ENCODE assay signal across 21 cellular contexts in the genomic region with DNA sequence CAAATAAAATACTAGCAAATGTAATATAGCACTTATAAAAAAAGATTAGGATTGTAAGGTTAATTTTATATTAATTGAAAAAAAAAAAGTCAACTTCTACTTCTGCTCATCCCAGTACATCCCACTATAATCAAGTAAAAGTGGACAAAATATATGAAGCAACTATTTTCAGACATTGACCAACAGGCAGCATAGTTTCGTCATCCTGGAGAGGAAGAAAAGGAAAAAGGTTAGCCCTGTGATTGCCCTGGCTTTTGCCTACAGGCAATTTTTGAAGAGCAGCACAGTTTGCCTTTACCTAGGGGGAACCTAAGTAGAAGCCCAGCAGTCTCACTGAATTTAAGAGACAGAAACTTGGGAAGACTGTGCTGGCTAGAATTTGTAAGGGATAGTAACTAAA. TPM values are rescaled to one million over a fixed set of nuclear protein-coding genes. Genes with fewer than 3 reads are reported as not detected.
DNase-seq lines count a peak whose midpoint lies in the region; ATAC-seq, FAIRE-seq and TF ChIP-seq lines count a peak whose summit lies in the region.
"Had no signal": no experiment of that assay in that cellular context is flagged by ENCODE, and none has a peak within 500 bp of the region (broad histone marks: within the 10 kb centered on the region; RNA-seq: fewer than 3 reads in every experiment).

No MANE protein-coding gene starts in this region.

- DNase-seq in EH (ENCODE audit: low read depth), result peak; percentile 6
- peak; percentile 36 for DNase-seq in MV-4-11 (lab: John Stamatoyannopoulos, UW)
- DNase-seq in adipocyte (ENCODE audit: low read depth), result peak; percentile 8
- no peak for DNase-seq in HepG2 (ENCODE audit: low spot score)
- no peak for DNase-seq in mucosa of gallbladder (ENCODE audit: low spot score)
- no peak for DNase-seq in WTC11 (ENCODE audit: low spot score)
- no peak for DNase-seq in dorsolateral prefrontal cortex
- DNase-seq: Calu3; CD4-positive, alpha-beta T cell; DMS79 treated with DMSO at 0.1 percent for 48 hours; GF-D8; Kasumi-1; NCI-H1092; NCI-H1694; NCI-H69; NK-92 treated with Interleukin-12 subunit alpha and Interleukin-12 subunit beta, amount 100 ng/mL, for 24 hours; Peyer's patch; Right ventricle myocardium superior had no signal

- TF ChIP-seq RAD21 in HepG2 (CRISPR knock-in tag; IDR thresholded peaks at IDR 0.05), result no peak

- no peaks in the 10 kb centered on the region for H3K4me1 Mint-ChIP-seq in WTC11

- H3K27me3 ChIP-seq in adipocyte (replicated peaks; ENCODE audit: control insufficient read depth, insufficient read depth, low read length), result no peaks in the 10 kb centered on the region
- no peaks in the 10 kb centered on the region for H3K27me3 ChIP-seq in HepG2 (ENCODE audit: control insufficient read depth in 1 of 2, insufficient read depth in 2 of 2, low read length in 2 of 2)
- H3K27me3 ChIP-seq in dorsolateral prefrontal cortex, result no peaks in the 10 kb centered on the region
- H3K27me3 ChIP-seq: Peyer's patch had no signal

- CTCF ChIA-PET in HepG2 (lab: Yijun Ruan, JAX; ENCODE audit: low intra/inter-chr PET ratio, low total read pairs) (no interaction called here), WTC11 (lab: Charles Lee) (no interaction called here)

- H3K9me3 ChIP-seq in adipocyte (ENCODE audit: control insufficient read depth, low read length) (no peaks in the 10 kb centered on the region), HepG2 (ENCODE audit: low read length) (no peaks in the 10 kb centered on the region)
- H3K9me3 ChIP-seq: Peyer's patch had no signal

- H3K27ac Mint-ChIP-seq in WTC11, result no peak overlapping the region
- H3K27ac Mint-ChIP-seq: CD4-positive, alpha-beta T cell had no signal

- peaks cover 7% of the 10 kb centered on the region for H3K4me1 ChIP-seq in adipocyte (ENCODE audit: control insufficient read depth, insufficient read depth, low read length)
- H3K4me1 ChIP-seq in HepG2 (ENCODE audit: insufficient read depth, low read length), result no peaks in the 10 kb centered on the region
- H3K4me1 ChIP-seq: Peyer's patch had no signal

- ATAC-seq in HepG2 (no peak), GM21423 (IDR thresholded peaks at IDR 0.05; ENCODE audit: unreplicated experiment) (no peak), WTC11 (no peak)

- H3K9ac ChIP-seq in adipocyte (ENCODE audit: low read length) (no peak overlapping the region), HepG2 (ENCODE audit: insufficient read depth, low read depth, low read length) (no peak overlapping the region)

- no peak overlapping the region for H3K4me2 ChIP-seq in HepG2 (ENCODE audit: low read depth, low read length)

- H3K9me3 Mint-ChIP-seq in WTC11, result peaks cover 12% of the 10 kb centered on the region
- H3K9me3 Mint-ChIP-seq: CD4-positive, alpha-beta T cell had no signal

- no peak overlapping the region for H2AFZ ChIP-seq in HepG2 (ENCODE audit: low read length)

- no peaks in the 10 kb centered on the region for H3K27me3 Mint-ChIP-seq in WTC11 (ENCODE audit: low read depth)
- H3K27me3 Mint-ChIP-seq: CD4-positive, alpha-beta T cell had no signal

- no peak for TF ChIP-seq CTCF in HepG2 (CRISPR knock-in tag; IDR thresholded peaks at IDR 0.05)
- no peak for TF ChIP-seq CTCF in WTC11 (IDR thresholded peaks at IDR 0.05)
- no peak for TF ChIP-seq CTCF in dorsolateral prefrontal cortex (IDR thresholded peaks at IDR 0.05 in 54 of 56, conservative IDR thresholded peaks at IDR 0.05 in 2 of 56; ENCODE audit: low read depth in 1 of 56, partially characterized antibody in 56 of 56)

- TF ChIP-seq EP300 in HepG2 (IDR thresholded peaks at IDR 0.05; ENCODE audit: low read depth in 2 of 2, low read length in 2 of 2) (no peak), HepG2 (CRISPR knock-in tag; IDR thresholded peaks at IDR 0.05; ENCODE audit: borderline replicate concordance) (no peak)

- no peak overlapping the region for H3K4me3 ChIP-seq in adipocyte (ENCODE audit: low read length)
- no peak overlapping the region for H3K4me3 ChIP-seq in HepG2 (replicated peaks in 1 of 3; ENCODE audit: insufficient read depth in 1 of 3, low read depth in 2 of 3, low read length in 3 of 3)
- no peak overlapping the region for H3K4me3 ChIP-seq in dorsolateral prefrontal cortex
- H3K4me3 ChIP-seq: Peyer's patch had no signal

- no peaks in the 10 kb centered on the region for H3K79me2 ChIP-seq in HepG2 (ENCODE audit: insufficient read depth, low read length)

- H3K36me3 Mint-ChIP-seq in WTC11, result no peaks in the 10 kb centered on the region

- no peaks in the 10 kb centered on the region for H4K20me1 ChIP-seq in HepG2 (ENCODE audit: insufficient read depth, low read length)

- H3K36me3 ChIP-seq in adipocyte (ENCODE audit: control insufficient read depth, insufficient read depth, low read length, severe bottlenecking) (no peaks in the 10 kb centered on the region), HepG2 (replicated peaks in 1 of 2; ENCODE audit: control insufficient read depth in 1 of 2, insufficient read depth in 2 of 2, low read length in 2 of 2) (no peaks in the 10 kb centered on the region)
- H3K36me3 ChIP-seq: Peyer's patch had no signal

- in situ Hi-C loops in HepG2 (cut with HindIII; ENCODE audit: extremely low pct_ligation_motif_present, low pct_unique_long_range_greater_than_20kb), result no loop called here

- no peak for FAIRE-seq in HepG2 (lab: Jason Lieb, UNC)

- no peak overlapping the region for H3K27ac ChIP-seq in HepG2 (ENCODE audit: extremely low read length, insufficient read depth, low read length)
- no peak overlapping the region for H3K27ac ChIP-seq in dorsolateral prefrontal cortex
- H3K27ac ChIP-seq: Peyer's patch had no signal

- intact Hi-C loops in HepG2 (cut with micrococcal nuclease; ENCODE audit: unreplicated experiment) (no loop called here), dorsolateral prefrontal cortex (cut with DNase I) (no loop called here)

- H3K4me3 Mint-ChIP-seq in WTC11, result no peak overlapping the region
- H3K4me3 Mint-ChIP-seq: CD4-positive, alpha-beta T cell had no signal

- POLR2A ChIA-PET in HepG2 (lab: Yijun Ruan, JAX) (no interaction called here), WTC11 (lab: Charles Lee) (no interaction called here)

- no peak for TF ChIP-seq POLR2A in HepG2 (IDR thresholded peaks at IDR 0.05; ENCODE audit: insufficient read depth in 1 of 2, low read depth in 2 of 2, low read length in 2 of 2)

- no TSS peak for BruUV-seq in HepG2 (replicated peaks; lab: Mats Ljungman, UMichigan)

- WGBS in HepG2 (ENCODE audit: low lambda C conversion rate), result 6% methylated on average over 1 of the region's 1 CpG

TF ChIP-seq in HepG2, 621 proteins besides CTCF, POLR2A, EP300 and RAD21 (continues in another document):
- peak; percentile 22; the same call in 1 of the 2 replicates for TF ChIP-seq CEBPG (CRISPR knock-in tag; IDR thresholded peaks at IDR 0.05)
- no peak for TF ChIP-seq ZNF75D (CRISPR knock-in tag; IDR thresholded peaks at IDR 0.05; ENCODE audit: borderline replicate concordance)
- no peak for TF ChIP-seq ATF7 (IDR thresholded peaks at IDR 0.05)
- TF ChIP-seq ATF7 (CRISPR knock-in tag; IDR thresholded peaks at IDR 0.05), result no peak

TF ChIP-seq in WTC11, 78 proteins besides CTCF, POLR2A, EP300 and RAD21 (continues in another document):
- TF ChIP-seq RELA (CRISPR knock-in tag; IDR thresholded peaks at IDR 0.05; ENCODE audit: borderline replicate concordance) (no peak), GTF2I (CRISPR knock-in tag; conservative IDR thresholded peaks at IDR 0.05) (no peak)
- TF ChIP-seq, protein P1, sequence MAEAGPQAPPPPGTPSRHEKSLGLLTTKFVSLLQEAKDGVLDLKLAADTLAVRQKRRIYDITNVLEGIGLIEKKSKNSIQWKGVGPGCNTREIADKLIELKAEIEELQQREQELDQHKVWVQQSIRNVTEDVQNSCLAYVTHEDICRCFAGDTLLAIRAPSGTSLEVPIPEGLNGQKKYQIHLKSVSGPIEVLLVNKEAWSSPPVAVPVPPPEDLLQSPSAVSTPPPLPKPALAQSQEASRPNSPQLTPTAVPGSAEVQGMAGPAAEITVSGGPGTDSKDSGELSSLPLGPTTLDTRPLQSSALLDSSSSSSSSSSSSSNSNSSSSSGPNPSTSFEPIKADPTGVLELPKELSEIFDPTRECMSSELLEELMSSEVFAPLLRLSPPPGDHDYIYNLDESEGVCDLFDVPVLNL (CRISPR knock-in tag; IDR thresholded peaks at IDR 0.05; ENCODE audit: borderline replicate concordance, low read depth), result no peak

RNA-seq across cellular contexts. Expression of a gene that starts 52.2 kb away (rescaled TPM):
- not detected in 2 replicates for total RNA-seq in HepG2 (2016; rRNA removed; fragmentation: Illumina TruSeq; extraction: Trizol)
- not detected in 2 replicates for total RNA-seq in HepG2 (2016; cell fraction: cytosol; rRNA removed; fragmentation: Illumina TruSeq; extraction: Trizol; ENCODE audit: low read depth)
- not detected in 2 replicates for total RNA-seq in HepG2 (2016; cell fraction: insoluble cytoplasmic fraction; rRNA removed; fragmentation: Illumina TruSeq; extraction: Trizol)
- not detected in 2 replicates for total RNA-seq in HepG2 (2016; cell fraction: membrane; rRNA removed; fragmentation: Illumina TruSeq; extraction: Trizol)
- not detected in 2 replicates for total RNA-seq in HepG2 (2016; cell fraction: nucleus; rRNA removed; fragmentation: Illumina TruSeq; extraction: Trizol)
- polyA plus RNA-seq in HepG2 (2011; rRNA removed), result not detected in 2 replicates
- polyA plus RNA-seq in HepG2 (2011; cell fraction: cytosol; rRNA removed), result not detected in 2 replicates
- polyA plus RNA-seq in HepG2 (2011; cell fraction: nucleus; rRNA removed), result not detected in 2 replicates
- not detected in 2 replicates for polyA plus RNA-seq in HepG2 (2012)
- polyA plus RNA-seq in HepG2 (2016; cell fraction: cytosol; fragmentation: Illumina TruSeq; extraction: Trizol; ENCODE audit: low read depth), result 0.07 TPM in 1 of 2 replicates, not detected in the other
- not detected in 2 replicates for polyA plus RNA-seq in HepG2 (2016; cell fraction: insoluble cytoplasmic fraction; fragmentation: Illumina TruSeq; extraction: Trizol; ENCODE audit: low read depth)
- not detected in 2 replicates for polyA plus RNA-seq in HepG2 (2016; cell fraction: membrane; fragmentation: Illumina TruSeq; extraction: Trizol; ENCODE audit: low read depth)
- polyA plus RNA-seq in HepG2 (2016; cell fraction: nucleus; fragmentation: Illumina TruSeq; extraction: Trizol; ENCODE audit: insufficient read depth, low read depth), result not detected in 2 replicates
- 13.7 TPM in 1 of 2 replicates, not detected in the other for polyA minus RNA-seq in HepG2 (2011; rRNA and poly(A)+ RNA removed; ENCODE audit: low replicate concordance)
- polyA minus RNA-seq in HepG2 (2011; cell fraction: cytosol; rRNA and poly(A)+ RNA removed), result 0.40 TPM in 1 of 2 replicates, not detected in the other
- polyA minus RNA-seq in HepG2 (2011; cell fraction: nucleus; rRNA and poly(A)+ RNA removed), result not detected in 2 replicates
- 40.5 TPM for total RNA-seq in mucosa of gallbladder
- 11.4 to 12.6 TPM (median 12.5 TPM) in 3 replicates for total RNA-seq in WTC11 (2021)
- 10 to 100 TPM in 3 of 120 experiments, 1 to 10 TPM in 105, under 1 TPM in 11, not detected in 1; 0.35 to 19.2 (median 2.1) TPM for total RNA-seq in dorsolateral prefrontal cortex
- total RNA-seq: A673; Calu3; CD4-positive, alpha-beta T cell; H4; Peyer's patch had no signal

Comparison
In these comparisons a context has a peak if more than half of its experiments do, and no peak if none do; other contexts are left out.
1. DNase-seq: peak in EH (single experiment), MV-4-11 (single experiment) and adipocyte (single experiment); none in HepG2 (single experiment), mucosa of gallbladder (single experiment), WTC11 (single experiment) and dorsolateral prefrontal cortex (0 of 10).